Comparison of ENCODE assay signal across 9 cellular contexts in the genomic region with DNA sequence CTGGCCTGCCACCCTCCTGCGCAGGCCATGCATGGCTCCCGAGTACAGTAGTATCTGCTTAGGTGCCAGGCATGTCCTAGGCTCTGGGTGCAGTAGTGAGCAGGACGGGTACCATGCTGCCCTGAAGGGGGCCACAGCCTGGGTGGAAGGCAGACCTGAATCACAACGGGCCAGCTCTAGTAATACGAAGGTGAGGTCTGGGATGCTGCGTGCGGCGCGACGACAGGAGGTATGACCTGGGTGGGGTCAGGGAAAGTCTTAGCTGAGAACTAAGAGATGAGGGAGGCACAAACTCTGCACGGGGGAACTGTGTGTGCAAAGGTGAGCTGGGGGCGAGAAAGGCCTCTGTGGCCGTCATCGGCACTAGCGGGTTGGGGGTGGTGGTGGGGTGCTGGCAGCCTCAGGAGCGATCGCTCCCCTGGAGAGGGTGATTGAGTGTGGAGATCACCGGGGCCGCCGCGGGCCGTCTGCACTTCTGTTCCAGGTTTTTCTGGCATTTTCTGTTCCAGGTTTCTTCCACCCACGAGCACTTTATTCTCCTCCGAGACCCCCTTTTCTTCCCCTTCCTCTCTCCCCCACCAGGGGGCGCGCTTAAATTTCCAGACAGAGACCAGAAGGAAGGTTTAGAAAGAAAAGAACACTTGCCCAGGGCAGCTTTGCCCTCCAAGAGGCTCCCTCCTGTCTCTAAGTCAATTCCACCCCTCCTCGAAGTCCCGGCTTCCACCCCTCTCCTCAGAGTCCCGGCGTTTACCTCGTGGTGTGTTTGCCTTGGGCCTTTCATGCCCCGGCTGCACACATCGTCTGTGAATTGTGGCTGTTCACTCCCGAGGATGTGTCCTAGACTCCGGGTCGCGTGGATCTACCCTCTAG. TPM values are rescaled to one million over a fixed set of nuclear protein-coding genes. Genes with fewer than 3 reads are reported as not detected.
DNase-seq lines count a peak whose midpoint lies in the region; TF ChIP-seq lines count a peak whose summit lies in the region.
"Had no signal": no experiment of that assay in that cellular context is flagged by ENCODE, and none has a peak within 500 bp of the region (broad histone marks: within the 10 kb centered on the region; RNA-seq: fewer than 3 reads in every experiment).

No MANE protein-coding gene starts in this region.

- H3K4me2 ChIP-seq in OCI-LY7 (ENCODE audit: low read length) = no peak overlapping the region
- H3K4me2 ChIP-seq in fibroblast of lung (ENCODE audit: extremely low read depth, insufficient read depth, low read length) = no peak overlapping the region

- H3K27ac ChIP-seq in OCI-LY7 (ENCODE audit: low read depth, low read length, poor library complexity, severe bottlenecking) (no peak overlapping the region), fibroblast of lung (ENCODE audit: insufficient read depth, low read length) (no peak overlapping the region)

- DNase-seq in ACHN = peak; percentile 43
- peak; percentile 80 for DNase-seq in GM20000 (ENCODE audit: low spot score)
- DNase-seq in OCI-LY7 (ENCODE audit: low spot score) = peak; percentile 57
- peak; percentile 61 for DNase-seq in activated T-cell treated with anti-CD3 and anti-CD28 coated beads for 24 hours (ENCODE audit: low read depth)
- peak in 1 of 2 donors; percentile 49 for DNase-seq in fibroblast of lung (ENCODE audit: low read depth in 2 of 2)
- DNase-seq in osteocyte (ENCODE audit: extremely low spot score, unreplicated experiment) = no peak
- DNase-seq in type B pancreatic cell (ENCODE audit: extremely low spot score, unreplicated experiment) = no peak
- no peak for DNase-seq in pons (ENCODE audit: low spot score)

- no peaks in the 10 kb centered on the region for H3K9me3 ChIP-seq in OCI-LY7 (ENCODE audit: low read length)
- H3K9me3 ChIP-seq in fibroblast of lung (ENCODE audit: control insufficient read depth, insufficient read depth, low read depth, low read length) = no peaks in the 10 kb centered on the region

- H3K4me1 Mint-ChIP-seq in osteocyte (ENCODE audit: unreplicated experiment) = peaks cover 28% of the 10 kb centered on the region
- H3K4me1 Mint-ChIP-seq in type B pancreatic cell (ENCODE audit: unreplicated experiment) = peaks cover 44% of the 10 kb centered on the region

- H3K27me3 Mint-ChIP-seq in osteocyte (ENCODE audit: unreplicated experiment) (no peaks in the 10 kb centered on the region), type B pancreatic cell (no peaks in the 10 kb centered on the region)

- no peak overlapping the region for H3K9ac ChIP-seq in fibroblast of lung (ENCODE audit: insufficient read depth, low read length)

- H3K4me3 Mint-ChIP-seq in osteocyte (ENCODE audit: unreplicated experiment) (no peak overlapping the region), type B pancreatic cell (no peak overlapping the region)

- H3K9me3 Mint-ChIP-seq in osteocyte (ENCODE audit: unreplicated experiment) (no peaks in the 10 kb centered on the region), type B pancreatic cell (no peaks in the 10 kb centered on the region)

- H3K4me3 ChIP-seq in OCI-LY7 (ENCODE audit: low read depth, low read length, poor library complexity, severe bottlenecking) (no peak overlapping the region), fibroblast of lung (replicated peaks in 1 of 4; ENCODE audit: control extremely low read depth in 1 of 4, insufficient read depth in 1 of 4, low read depth in 3 of 4, low read length in 4 of 4) (no peak overlapping the region)

- TF ChIP-seq CTCF in GM20000 (IDR thresholded peaks at IDR 0.05; ENCODE audit: extremely low read depth, missing control alignments) = peak; percentile 50
- TF ChIP-seq CTCF in OCI-LY7 (conservative IDR thresholded peaks at IDR 0.05; ENCODE audit: low read length) = peak; percentile 92
- TF ChIP-seq CTCF in fibroblast of lung (conservative IDR thresholded peaks at IDR 0.05 in 1 of 2, IDR thresholded peaks at IDR 0.05 in 1 of 2; ENCODE audit: low read depth in 1 of 2, low read length in 2 of 2) = peak; percentile 75 to 81
- peak; percentile 89 for TF ChIP-seq CTCF in osteocyte (IDR thresholded peaks at IDR 0.05)
- peak; percentile 90 for TF ChIP-seq CTCF in type B pancreatic cell (conservative IDR thresholded peaks at IDR 0.05)

- no peaks in the 10 kb centered on the region for H3K27me3 ChIP-seq in fibroblast of lung (ENCODE audit: control insufficient read depth, insufficient read depth, low read length)

- H3K4me1 ChIP-seq in OCI-LY7 (ENCODE audit: insufficient read depth, low read length, poor library complexity, severe bottlenecking) (no peaks in the 10 kb centered on the region), fibroblast of lung (ENCODE audit: control insufficient read depth, extremely low read depth, insufficient read depth, low read length) (peaks cover 15% of the 10 kb centered on the region)

- no TSS peak for BruUV-seq in OCI-LY7 (replicated peaks; lab: Mats Ljungman, UMichigan)

- peak overlapping the region; percentile 7 for H3K27ac Mint-ChIP-seq in osteocyte (ENCODE audit: unreplicated experiment)
- peak overlapping the region; percentile 83 for H3K27ac Mint-ChIP-seq in type B pancreatic cell

- no peaks in the 10 kb centered on the region for H3K79me2 ChIP-seq in OCI-LY7 (ENCODE audit: insufficient read depth, low read depth, low read length)
- H3K79me2 ChIP-seq in fibroblast of lung (ENCODE audit: control insufficient read depth, insufficient read depth, low read length) = no peaks in the 10 kb centered on the region

- intact Hi-C loops in OCI-LY7 (cut with micrococcal nuclease; ENCODE audit: unreplicated experiment) = loop anchor here (2.0 to 10.0 kb wide), 3 partner anchors 88 to 230 kb away; no protein-coding TSS in a partner anchor

- H3K36me3 ChIP-seq in OCI-LY7 (ENCODE audit: insufficient read depth, low read length) (no peaks in the 10 kb centered on the region), fibroblast of lung (ENCODE audit: control insufficient read depth, insufficient read depth, low read length) (peaks cover 16% of the 10 kb centered on the region)

- H3K36me3 Mint-ChIP-seq in osteocyte (ENCODE audit: unreplicated experiment) = peaks cover 18% of the 10 kb centered on the region
- H3K36me3 Mint-ChIP-seq in type B pancreatic cell = peaks cover 17% of the 10 kb centered on the region

- CTCF ChIA-PET in OCI-LY7 (lab: Charles Lee; ENCODE audit: unreplicated experiment) = interaction anchor here (0.6 to 0.9 kb wide), 2 partner anchors 20 to 231 kb away, joined by 3 read pairs; no protein-coding TSS in a partner anchor

- POLR2A ChIA-PET in OCI-LY7 (lab: Charles Lee) = interaction anchor here (0.7 kb wide), 1 partner anchor 31 kb away, joined by 3 read pairs; no protein-coding TSS in a partner anchor

- in situ Hi-C loops in ACHN (cut with HindIII; ENCODE audit: low pct_ligation_motif_present, low pct_unique_long_range_greater_than_20kb, low sequenced_read_pairs) = no loop called here

- no peaks in the 10 kb centered on the region for H4K20me1 ChIP-seq in OCI-LY7 (ENCODE audit: insufficient read depth, low read length)
- H4K20me1 ChIP-seq in fibroblast of lung (ENCODE audit: control insufficient read depth, extremely low read depth, insufficient read depth, low read length) = no peaks in the 10 kb centered on the region

- H2AFZ ChIP-seq in OCI-LY7 (ENCODE audit: low read length) (no peak overlapping the region), fibroblast of lung (ENCODE audit: low read length) (no peak overlapping the region)

- no peaks in the 10 kb centered on the region for H3K9me2 ChIP-seq in OCI-LY7 (ENCODE audit: insufficient read depth, low read length)

RNA-seq across cellular contexts. Expression of a gene that starts 15.1 kb away (rescaled TPM):
- not detected in 2 replicates for total RNA-seq in OCI-LY7 (2014; rRNA removed; shearing (Covaris generic))
- total RNA-seq in OCI-LY7 (2022) = not detected in 2 replicates
- total RNA-seq in fibroblast of lung = 44.4 and 67.2 TPM in 2 replicates
- polyA plus RNA-seq in fibroblast of lung = 10.7 and 41.5 TPM in 2 replicates
- 24.9 and 115 TPM in 2 replicates for polyA plus RNA-seq in fibroblast of lung (2012)
- polyA minus RNA-seq in fibroblast of lung (ENCODE audit: low replicate concordance) = 19.9 and 35.9 TPM in 2 replicates
- 42.7 and 47.8 TPM in 2 replicates for total RNA-seq in osteocyte
- 40.0 and 43.8 TPM in 2 replicates for total RNA-seq in type B pancreatic cell (ENCODE audit: low replicate concordance)
- polyA plus RNA-seq: neural cell had no signal

RNA-seq across cellular contexts. Expression of a gene that starts 21.6 kb away (rescaled TPM):
- not detected in 2 replicates for total RNA-seq in OCI-LY7 (2014; rRNA removed; shearing (Covaris generic))
- total RNA-seq in OCI-LY7 (2022) (not detected in 2 replicates), fibroblast of lung (1.3 and 4.1 TPM in 2 replicates), osteocyte (1.4 and 2.5 TPM in 2 replicates), type B pancreatic cell (ENCODE audit: low replicate concordance) (1.3 and 2.0 TPM in 2 replicates)
- polyA plus RNA-seq in fibroblast of lung = 1.1 and 3.4 TPM in 2 replicates
- polyA plus RNA-seq in fibroblast of lung (2012) = 0.69 and 2.3 TPM in 2 replicates
- 5.7 TPM in 1 of 2 replicates, not detected in the other for polyA minus RNA-seq in fibroblast of lung (ENCODE audit: low replicate concordance)

RNA-seq across cellular contexts. Expression of a gene that starts 44.9 kb away (rescaled TPM):
- 7.2 and 8.9 TPM in 2 replicates for total RNA-seq in OCI-LY7 (2014; rRNA removed; shearing (Covaris generic))
- total RNA-seq in OCI-LY7 (2022) (0.32 and 0.33 TPM in 2 replicates), fibroblast of lung (376 and 553 TPM in 2 replicates), osteocyte (104 and 117 TPM in 2 replicates), type B pancreatic cell (ENCODE audit: low replicate concordance) (38.5 and 56.3 TPM in 2 replicates)
- 184 and 187 TPM in 2 replicates for polyA plus RNA-seq in fibroblast of lung
- polyA plus RNA-seq in fibroblast of lung (2012) = 142 and 147 TPM in 2 replicates
- 260 and 282 TPM in 2 replicates for polyA minus RNA-seq in fibroblast of lung (ENCODE audit: low replicate concordance)

Comparison
In these comparisons a context has a peak if more than half of its experiments do, and no peak if none do; other contexts are left out.
1. DNase-seq: peak in ACHN (single experiment), GM20000 (single experiment), OCI-LY7 (single experiment) and activated T-cell treated with anti-CD3 and anti-CD28 coated beads for 24 hours (single experiment); none in osteocyte (single experiment), type B pancreatic cell (single experiment) and pons (single experiment).
2. RNA of a gene that starts 15.1 kb away (total RNA-seq): 44.4 to 67.2 TPM in fibroblast of lung, 42.7 to 47.8 TPM in osteocyte and 40.0 to 43.8 TPM in type B pancreatic cell; not detected in OCI-LY7; every median in the first group is over 10 times any median in the second.
3. Peak in every context shown above with its lines, with median percentiles within 50 percentile points of each other: CTCF ChIP-seq.